In the genomic region with DNA sequence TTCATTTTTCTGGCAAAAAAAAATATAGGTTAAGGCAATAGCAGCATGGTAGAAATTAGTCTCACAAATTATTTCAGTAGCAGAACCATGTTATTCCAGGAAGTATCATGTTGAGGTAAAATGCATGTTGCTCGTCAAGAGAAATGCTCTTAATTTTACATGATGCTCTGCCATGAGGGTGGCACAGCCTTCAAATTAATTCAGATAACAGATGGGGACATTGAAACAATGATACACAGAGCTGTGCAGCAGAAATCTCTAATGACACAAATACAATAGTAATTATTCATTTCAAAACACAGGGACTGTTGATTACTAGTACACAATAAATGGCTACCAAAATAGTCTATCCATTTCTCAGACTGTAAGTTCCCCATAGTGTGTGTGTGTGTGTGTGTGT, we compare ENCODE assay signal across 33 cellular contexts. TPM values are rescaled to one million over a fixed set of nuclear protein-coding genes. Genes with fewer than 3 reads are reported as not detected.
"Had no signal": no experiment of that assay in that cellular context is flagged by ENCODE, and none has a peak within 500 bp of the region (broad histone marks: within the 10 kb centered on the region; RNA-seq: fewer than 3 reads in every experiment).

No MANE protein-coding gene starts in this region.

- DNase-seq: activated B cell treated with CpG ODN at 0.5 μM for 24 hours; activated CD4-positive, alpha-beta memory T cell treated with anti-CD3 and anti-CD28 coated beads for 36 hours; activated CD4-positive, alpha-beta T cell treated with anti-CD3 and anti-CD28 coated beads for 4 hours; activated CD4-positive, alpha-beta T cell treated with anti-CD3 and anti-CD28 coated beads, Interleukin-2, amount 50 U/mL, for 1 hour; activated CD4-positive, CD25-positive, alpha-beta regulatory T cell treated with anti-CD3 and anti-CD28 coated beads, Interleukin-2, amount 50 U/mL, for 72 hours; activated CD8-positive, alpha-beta memory T cell treated with anti-CD3 and anti-CD28 coated beads, Interleukin-2, amount 50 U/mL, for 4 hours; activated gamma-delta T cell treated with Interleukin-2 at 50 U/mL for 16 hours; activated naive CD4-positive, alpha-beta T cell treated with anti-CD3 and anti-CD28 coated beads for 36 hours; activated T-cell treated with anti-CD3 and anti-CD28 coated beads for 4 hours; activated T-cell treated with anti-CD3 and anti-CD28 coated beads, Interleukin-2, amount 50 U/mL, for 4 hours; adrenal gland; anterior cingulate cortex; brain microvascular endothelial cell; NCI-H1092 treated with DMSO at 0.1 percent for 48 hours; NCI-H146; NCI-H187; NCI-H2029 treated with DMSO at 0.1 percent for 48 hours; NCI-H2107; NCI-H510A treated with DMSO at 0.1 percent for 48 hours; NCI-H526 treated with DMSO at 0.1 percent for 48 hours; PC-3; Peyer's patch; RPMI8226; SHP77 treated with DMSO at 0.1 percent for 48 hours; SW 1271; T-helper 1 cell; T-helper 2 cell; T-helper 9 cell had no signal

- H3K27ac ChIP-seq: adrenal gland, brain microvascular endothelial cell, Peyer's patch, SJSA1, VCaP had no signal

- H3K36me3 ChIP-seq: adrenal gland, brain microvascular endothelial cell, Peyer's patch, SJSA1 had no signal

- H3K4me3 ChIP-seq: adrenal gland, K562, Peyer's patch, SJSA1 had no signal

- H3K9me3 ChIP-seq: adrenal gland, Peyer's patch, SJSA1 had no signal

- H3K4me1 ChIP-seq: SJSA1 had no signal

- ATAC-seq: activated naive CD4-positive, alpha-beta T cell treated with anti-CD3 and anti-CD28 coated beads, Interleukin-2, amount 50 U/mL, for 72 hours; activated T-cell treated with anti-CD3 and anti-CD28 coated beads, Interleukin-2, amount 50 U/mL, for 4 hours; K562; PC-3 had no signal

- H3K27me3 ChIP-seq: adrenal gland, brain microvascular endothelial cell, Peyer's patch had no signal

RNA-seq across cellular contexts. Expression of a gene that starts 24.8 kb away (rescaled TPM):
- total RNA-seq: activated B cell treated with CpG ODN at 0.5 μM for 24 hours; activated naive CD4-positive, alpha-beta T cell treated with anti-CD3 and anti-CD28 coated beads, Interleukin-2, amount 50 U/mL, for 72 hours; activated T-helper 1 cell treated with anti-CD3 and anti-CD28 coated beads, Interleukin-12 subunit alpha, Interleukin-12 subunit beta, Interleukin-2, Interleukin-4 antibody, amounts not matched to agents 30 ng/mL and 10 ng/mL and 1 ng/mL, durations not matched to agents 14 hours and 24 hours and 36 hours had no signal
